Comparison of ENCODE assay signal across 10 cellular contexts in genomic region chr14:49950275-49951250, GRCh38. TPM values are rescaled to one million over a fixed set of nuclear protein-coding genes. Genes with fewer than 3 reads are reported as not detected.
DNase-seq lines count a peak whose midpoint lies in the region; ATAC-seq and TF ChIP-seq lines count a peak whose summit lies in the region.
"Had no signal": no experiment of that assay in that cellular context is flagged by ENCODE, and none has a peak within 500 bp of the region (broad histone marks: within the 10 kb centered on the region; RNA-seq: fewer than 3 reads in every experiment).

No MANE protein-coding gene starts in this region.

- H3K79me2 ChIP-seq in SK-N-SH (ENCODE audit: insufficient read depth) = no peaks in the 10 kb centered on the region

- CTCF ChIA-PET in SK-N-SH (lab: Yijun Ruan, JAX) = interaction anchor here (0.6 to 1.2 kb wide), 2 partner anchors 19 to 71 kb away, joined by 3 read pairs; no protein-coding TSS in a partner anchor

- no peak for TF ChIP-seq CTCF in SK-N-SH (IDR thresholded peaks at IDR 0.05)

- H3K4me1 ChIP-seq in SK-N-SH (ENCODE audit: control insufficient read depth in 1 of 2, insufficient read depth in 2 of 2, low read depth in 1 of 2, low read length in 1 of 2) = peaks cover 14 to 40% of the 10 kb centered on the region in 2 experiments

- H3F3A ChIP-seq in SK-N-SH (replicated peaks; ENCODE audit: insufficient read depth) = peaks cover 29% of the 10 kb centered on the region

- H4K20me1 ChIP-seq in SK-N-SH (ENCODE audit: insufficient read depth) = no peaks in the 10 kb centered on the region

- no peak overlapping the region for H3K9ac ChIP-seq in SK-N-SH

- TF ChIP-seq RAD21 in SK-N-SH (IDR thresholded peaks at IDR 0.05; ENCODE audit: low read length) = no peak

- POLR2A ChIA-PET in SK-N-SH (lab: Yijun Ruan, JAX) = no interaction called here

- DNase-seq in SK-N-SH = no peak
- peak; percentile 79 for DNase-seq in NCI-H510A (lab: John Stamatoyannopoulos, UW)
- DNase-seq in cerebellar cortex (ENCODE audit: low spot score) = peak; percentile 73
- no peak for DNase-seq in stimulated activated naive CD8-positive, alpha-beta T cell treated with anti-CD3 and anti-CD28 coated beads, Interleukin-15, Interleukin-2, amounts not matched to agents 100 U/mL and 50 U/mL, for 24 hours
- no peak for DNase-seq in foreskin melanocyte
- DNase-seq in 8988T = no peak
- DNase-seq in D341Med (ENCODE audit: low spot score) = no peak
- DNase-seq: activated effector memory CD4-positive, alpha-beta T cell treated with anti-CD3 and anti-CD28 coated beads, Interleukin-2, amount 50 U/mL, for 16 hours; naive thymus-derived CD8-positive, alpha-beta T cell had no signal

- no peak overlapping the region for H3K4me2 ChIP-seq in SK-N-SH

- TF ChIP-seq EP300 in SK-N-SH (IDR thresholded peaks at IDR 0.05; ENCODE audit: borderline replicate concordance in 1 of 2, low read depth in 1 of 2, low read length in 1 of 2) = no peak

- WGBS in SK-N-SH (ENCODE audit: low lambda C conversion rate) = 71% methylated on average over 4 of the region's 4 CpGs

- no peaks in the 10 kb centered on the region for H3K9me3 ChIP-seq in SK-N-SH

- no peak overlapping the region for H2AFZ ChIP-seq in SK-N-SH (ENCODE audit: low read depth)

- H3K4me3 ChIP-seq in SK-N-SH (ENCODE audit: low read depth in 2 of 2, low read length in 1 of 2) = no peak overlapping the region

- H3K36me3 ChIP-seq in SK-N-SH (replicated peaks in 1 of 2; ENCODE audit: control insufficient read depth in 1 of 2, insufficient read depth in 2 of 2, low read length in 1 of 2) = no peaks in the 10 kb centered on the region

- no peak overlapping the region for H3K27ac ChIP-seq in SK-N-SH (ENCODE audit: low read depth in 2 of 2, low read length in 1 of 2)

- H3K9me2 ChIP-seq in SK-N-SH = no peaks in the 10 kb centered on the region

- H3K27me3 ChIP-seq in SK-N-SH (ENCODE audit: insufficient read depth) = no peaks in the 10 kb centered on the region

- ATAC-seq in SK-N-SH treated with all-trans-retinoic acid at 6 μM for 48 hours = no peak
- ATAC-seq in stimulated activated naive CD8-positive, alpha-beta T cell treated with anti-CD3 and anti-CD28 coated beads, Interleukin-15, Interleukin-2, amounts not matched to agents 100 U/mL and 50 U/mL, for 24 hours = peak; percentile 88
- ATAC-seq: naive thymus-derived CD8-positive, alpha-beta T cell had no signal

TF ChIP-seq in SK-N-SH, 30 proteins besides CTCF, POLR2A, EP300 and RAD21:
- no peak for TF ChIP-seq SMC3 (IDR thresholded peaks at IDR 0.05; ENCODE audit: low read depth, low read length)
- peak; percentile 22; the same call in 1 of the 2 replicates for TF ChIP-seq FOSL2 (IDR thresholded peaks at IDR 0.05; ENCODE audit: borderline replicate concordance, low read depth)
- 0 out of 2 replicates have a peak, but pooled peaks have one; percentile 19 for TF ChIP-seq NFIC (IDR thresholded peaks at IDR 0.05; ENCODE audit: borderline replicate concordance)
TF ChIP-seq in SK-N-SH: peak in this region for 2.

TF ChIP-seq in SK-N-SH treated with all-trans-retinoic acid at 6 μM for 48 hours, 23 proteins besides CTCF, POLR2A, EP300 and RAD21:
- TF ChIP-seq PATZ1 (CRISPR knock-in tag; IDR thresholded peaks at IDR 0.05; ENCODE audit: borderline replicate concordance) (no peak), ZC3H10 (CRISPR knock-in tag; IDR thresholded peaks at IDR 0.05) (no peak), ISL1 (CRISPR knock-in tag; IDR thresholded peaks at IDR 0.05) (no peak; the same call in 1 of the 2 replicates), OSR1 (CRISPR knock-in tag; IDR thresholded peaks at IDR 0.05) (no peak), ARNTL (CRISPR knock-in tag; IDR thresholded peaks at IDR 0.05; ENCODE audit: borderline replicate concordance, low read depth) (no peak), GLIS3 (CRISPR knock-in tag; IDR thresholded peaks at IDR 0.05) (no peak), TCF4 (CRISPR knock-in tag; IDR thresholded peaks at IDR 0.05; ENCODE audit: borderline replicate concordance) (no peak), CSRNP3 (CRISPR knock-in tag; IDR thresholded peaks at IDR 0.05) (no peak), ESRRG (CRISPR knock-in tag; IDR thresholded peaks at IDR 0.05) (no peak), RARB (CRISPR knock-in tag; IDR thresholded peaks at IDR 0.05) (no peak), POU6F1 (CRISPR knock-in tag; IDR thresholded peaks at IDR 0.05; ENCODE audit: borderline replicate concordance, low read depth) (no peak), TSHZ2 (CRISPR knock-in tag; IDR thresholded peaks at IDR 0.05) (no peak), ZNF565 (CRISPR knock-in tag; conservative IDR thresholded peaks at IDR 0.05; ENCODE audit: low read depth) (no peak), ZNF70 (CRISPR knock-in tag; IDR thresholded peaks at IDR 0.05) (no peak), BACH2 (CRISPR knock-in tag; IDR thresholded peaks at IDR 0.05; ENCODE audit: borderline replicate concordance) (no peak), CSDC2 (CRISPR knock-in tag; IDR thresholded peaks at IDR 0.05) (no peak), ZFP3 (CRISPR knock-in tag; IDR thresholded peaks at IDR 0.05) (no peak), PPARA (CRISPR knock-in tag; IDR thresholded peaks at IDR 0.05; ENCODE audit: borderline replicate concordance) (no peak), ZFP30 (CRISPR knock-in tag; IDR thresholded peaks at IDR 0.05) (no peak)
TF ChIP-seq in SK-N-SH treated with all-trans-retinoic acid at 6 μM for 48 hours: peak in this region for 0.

RNA-seq across cellular contexts. Expression of gene ARF6, which starts 57.7 kb away (rescaled TPM):
- 32.2 and 45.2 TPM in 2 replicates for polyA plus RNA-seq in SK-N-SH (2012; rRNA removed)
- 39.8 and 44.0 TPM in 2 replicates for polyA plus RNA-seq in SK-N-SH (2012; cell fraction: cytosol; rRNA removed)
- 21.8 and 24.4 TPM in 2 replicates for polyA plus RNA-seq in SK-N-SH (2012; cell fraction: nucleus; rRNA removed)

Comparison
In these comparisons a context has a peak if more than half of its experiments do, and no peak if none do; other contexts are left out.
1. DNase-seq: peak in NCI-H510A (single experiment) and cerebellar cortex (single experiment); none in SK-N-SH (single experiment), stimulated activated naive CD8-positive, alpha-beta T cell treated with anti-CD3 and anti-CD28 coated beads, Interleukin-15, Interleukin-2, amounts not matched to agents 100 U/mL and 50 U/mL, for 24 hours (single experiment), foreskin melanocyte (single experiment), 8988T (single experiment) and D341Med (single experiment).